ENCODE assay signal across 1 cellular context in the genomic region with DNA sequence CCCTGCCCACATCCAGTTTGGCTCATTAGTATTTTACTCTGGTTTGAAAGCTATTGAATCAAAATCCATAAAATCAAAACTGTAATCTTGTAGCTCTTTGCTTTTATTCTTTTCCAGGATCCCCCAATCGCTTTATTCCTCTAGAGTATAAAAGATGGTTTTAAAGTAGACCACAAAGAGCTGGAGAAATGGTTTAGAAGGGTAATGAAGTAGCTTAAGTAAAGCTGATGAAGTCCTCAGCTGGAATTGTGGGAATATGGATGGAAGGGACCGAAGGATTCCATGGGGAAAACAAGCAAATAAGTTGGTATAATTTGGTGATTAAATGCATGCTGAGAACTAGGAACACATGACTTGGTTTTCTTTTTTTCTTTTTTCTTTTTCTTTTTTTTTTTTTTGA.
TF ChIP-seq lines count a peak whose summit lies in the region.

No MANE protein-coding gene starts in this region.

TF ChIP-seq in IMR-90, 13 proteins besides CTCF, POLR2A, EP300 and RAD21:
- no peak for TF ChIP-seq CEBPB (IDR thresholded peaks at IDR 0.05; ENCODE audit: low read depth, low read length)
- no peak for TF ChIP-seq MAZ (IDR thresholded peaks at IDR 0.05; ENCODE audit: borderline replicate concordance, low read depth, low read length)
- no peak for TF ChIP-seq MXI1 (IDR thresholded peaks at IDR 0.05; ENCODE audit: borderline replicate concordance, low read depth, low read length)
- TF ChIP-seq SMC3 (IDR thresholded peaks at IDR 0.05; ENCODE audit: low read depth, low read length) = no peak
- TF ChIP-seq NFE2L2 (IDR thresholded peaks at IDR 0.05; ENCODE audit: low read depth, low read length) = no peak
- TF ChIP-seq, protein P1, sequence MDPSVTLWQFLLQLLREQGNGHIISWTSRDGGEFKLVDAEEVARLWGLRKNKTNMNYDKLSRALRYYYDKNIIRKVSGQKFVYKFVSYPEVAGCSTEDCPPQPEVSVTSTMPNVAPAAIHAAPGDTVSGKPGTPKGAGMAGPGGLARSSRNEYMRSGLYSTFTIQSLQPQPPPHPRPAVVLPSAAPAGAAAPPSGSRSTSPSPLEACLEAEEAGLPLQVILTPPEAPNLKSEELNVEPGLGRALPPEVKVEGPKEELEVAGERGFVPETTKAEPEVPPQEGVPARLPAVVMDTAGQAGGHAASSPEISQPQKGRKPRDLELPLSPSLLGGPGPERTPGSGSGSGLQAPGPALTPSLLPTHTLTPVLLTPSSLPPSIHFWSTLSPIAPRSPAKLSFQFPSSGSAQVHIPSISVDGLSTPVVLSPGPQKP (IDR thresholded peaks at IDR 0.05; ENCODE audit: borderline replicate concordance, low read depth, low read length) = no peak
- TF ChIP-seq CHD1 (IDR thresholded peaks at IDR 0.05; ENCODE audit: low read depth, low read length) = no peak
- TF ChIP-seq, protein P2, sequence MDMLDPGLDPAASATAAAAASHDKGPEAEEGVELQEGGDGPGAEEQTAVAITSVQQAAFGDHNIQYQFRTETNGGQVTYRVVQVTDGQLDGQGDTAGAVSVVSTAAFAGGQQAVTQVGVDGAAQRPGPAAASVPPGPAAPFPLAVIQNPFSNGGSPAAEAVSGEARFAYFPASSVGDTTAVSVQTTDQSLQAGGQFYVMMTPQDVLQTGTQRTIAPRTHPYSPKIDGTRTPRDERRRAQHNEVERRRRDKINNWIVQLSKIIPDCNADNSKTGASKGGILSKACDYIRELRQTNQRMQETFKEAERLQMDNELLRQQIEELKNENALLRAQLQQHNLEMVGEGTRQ (IDR thresholded peaks at IDR 0.05; ENCODE audit: low read depth, low read length) = no peak
- TF ChIP-seq RFX5 (IDR thresholded peaks at IDR 0.05; ENCODE audit: low read depth, low read length) = no peak
- no peak for TF ChIP-seq BHLHE40 (IDR thresholded peaks at IDR 0.05; ENCODE audit: low read depth, low read length)
- TF ChIP-seq MAFK (IDR thresholded peaks at IDR 0.05; ENCODE audit: low read depth, low read length) = no peak
TF ChIP-seq in IMR-90: peak in this region for 0.
